Comparison of ENCODE assay signal across 23 cellular contexts in the genomic region with DNA sequence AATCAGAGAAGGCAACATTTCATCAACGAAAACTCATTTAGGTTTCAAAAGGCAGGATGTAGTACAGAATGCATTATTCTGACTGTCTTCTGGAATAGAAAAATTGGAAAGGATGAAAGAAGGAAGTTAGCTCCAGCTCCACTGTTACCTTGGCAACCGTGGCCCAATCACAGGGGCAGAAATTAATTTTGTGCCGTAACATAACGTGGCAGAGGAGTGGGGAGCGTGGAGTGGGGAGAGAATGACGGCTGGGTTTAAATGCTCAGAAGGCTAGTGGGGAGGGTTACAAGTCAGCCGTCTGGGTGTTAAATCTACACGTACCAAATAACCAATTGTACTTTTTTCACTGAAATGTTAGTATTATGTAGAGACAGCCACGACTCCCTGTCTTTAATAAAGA. TPM values are rescaled to one million over a fixed set of nuclear protein-coding genes. Genes with fewer than 3 reads are reported as not detected.
"Had no signal": no experiment of that assay in that cellular context is flagged by ENCODE, and none has a peak within 500 bp of the region (broad histone marks: within the 10 kb centered on the region; RNA-seq: fewer than 3 reads in every experiment).

No MANE protein-coding gene starts in this region.

- H3K4me3 Mint-ChIP-seq: activated B cell treated with CpG ODN at 0.5 μM for 24 hours; activated CD4-positive, alpha-beta T cell treated with anti-CD3 and anti-CD28 coated beads for 36 hours; activated naive CD4-positive, alpha-beta T cell treated with anti-CD3 and anti-CD28 coated beads, Interleukin-2, amount 50 U/mL, for 24 hours had no signal

- H3K27ac ChIP-seq: body of pancreas, esophagus squamous epithelium, gastrocnemius medialis, spleen, thoracic aorta, upper lobe of left lung had no signal

- DNase-seq: activated B cell treated with CpG ODN at 0.5 μM for 24 hours; activated CD4-positive, alpha-beta T cell treated with anti-CD3 and anti-CD28 coated beads for 36 hours; activated CD4-positive, alpha-beta T cell treated with anti-CD3 and anti-CD28 coated beads, Interleukin-2, amount 50 U/mL, for 4 hours; activated gamma-delta T cell treated with Interleukin-2 at 50 U/mL for 16 hours; body of pancreas; dermis blood vessel endothelial cell; effector memory CD4-positive, alpha-beta T cell; esophagus squamous epithelium; gastrocnemius medialis; left colon; mesendoderm; naive B cell; spleen; stimulated activated CD4-positive, alpha-beta T cell treated with anti-CD3 and anti-CD28 coated beads, Interleukin-4, amount 100 ng/mL, for 1 hour; stimulated activated naive CD4-positive, alpha-beta T cell; T-helper 9 cell; upper lobe of left lung had no signal

- H3K27ac Mint-ChIP-seq: activated B cell treated with CpG ODN at 0.5 μM for 24 hours; activated CD4-positive, alpha-beta T cell treated with anti-CD3 and anti-CD28 coated beads for 36 hours; activated naive CD4-positive, alpha-beta T cell treated with anti-CD3 and anti-CD28 coated beads, Interleukin-2, amount 50 U/mL, for 24 hours; naive B cell; progenitor cell of endocrine pancreas had no signal

- H3K27me3 Mint-ChIP-seq: activated B cell treated with CpG ODN at 0.5 μM for 24 hours, naive B cell, progenitor cell of endocrine pancreas had no signal

- H3K4me3 ChIP-seq: body of pancreas, esophagus squamous epithelium, gastrocnemius medialis, spleen, thoracic aorta, upper lobe of left lung had no signal

- H3K27me3 ChIP-seq: body of pancreas, esophagus squamous epithelium, gastrocnemius medialis, spleen, upper lobe of left lung had no signal

- H3K9me3 ChIP-seq: body of pancreas, esophagus squamous epithelium, gastrocnemius medialis, spleen, thoracic aorta, upper lobe of left lung had no signal

- H3K36me3 ChIP-seq: gastrocnemius medialis, thoracic aorta, upper lobe of left lung had no signal

- H3K9me3 Mint-ChIP-seq: activated naive CD4-positive, alpha-beta T cell treated with anti-CD3 and anti-CD28 coated beads, Interleukin-2, amount 50 U/mL, for 24 hours had no signal

- H3K36me3 Mint-ChIP-seq: activated naive CD4-positive, alpha-beta T cell treated with anti-CD3 and anti-CD28 coated beads, Interleukin-2, amount 50 U/mL, for 24 hours had no signal

- H3K4me1 Mint-ChIP-seq: activated CD4-positive, alpha-beta T cell treated with anti-CD3 and anti-CD28 coated beads for 36 hours; activated naive CD4-positive, alpha-beta T cell treated with anti-CD3 and anti-CD28 coated beads, Interleukin-2, amount 50 U/mL, for 24 hours had no signal

RNA-seq across cellular contexts. Expression of a gene that starts 32.3 kb away (rescaled TPM):
- total RNA-seq: activated B cell treated with CpG ODN at 0.5 μM for 24 hours; activated CD4-positive, alpha-beta T cell treated with anti-CD3 and anti-CD28 coated beads for 36 hours; body of pancreas; cardiac septum; dermis blood vessel endothelial cell; esophagus squamous epithelium; T-helper 1 cell treated with Interleukin-12 subunit alpha and Interleukin-12 subunit beta and Interleukin-4 antibody, amounts not matched to agents 30 ng/mL and 1 ng/mL, for 36 hours; thoracic aorta had no signal
- polyA plus RNA-seq: neural cell had no signal
